Comparison of ENCODE assay signal across 1 cellular context in genomic region chr3:37904614-37905047, GRCh38.
TF ChIP-seq lines count a peak whose summit lies in the region.

No MANE protein-coding gene starts in this region.

TF ChIP-seq in H1, 55 proteins besides CTCF, POLR2A, EP300 and RAD21 (continued from another document):
- TF ChIP-seq FOSL1 (IDR thresholded peaks at IDR 0.05; ENCODE audit: insufficient read depth, low read depth, low read length) (no peak), CHD2 (IDR thresholded peaks at IDR 0.05; ENCODE audit: low read length) (no peak), TBP (IDR thresholded peaks at IDR 0.05; ENCODE audit: low read depth, low read length) (no peak), NRF1 (IDR thresholded peaks at IDR 0.05; ENCODE audit: low read depth, low read length) (no peak), TAF7 (optimal IDR thresholded peaks at IDR 0.05; ENCODE audit: borderline replicate concordance, low read depth, low read length) (no peak)
- TF ChIP-seq, protein P1, sequence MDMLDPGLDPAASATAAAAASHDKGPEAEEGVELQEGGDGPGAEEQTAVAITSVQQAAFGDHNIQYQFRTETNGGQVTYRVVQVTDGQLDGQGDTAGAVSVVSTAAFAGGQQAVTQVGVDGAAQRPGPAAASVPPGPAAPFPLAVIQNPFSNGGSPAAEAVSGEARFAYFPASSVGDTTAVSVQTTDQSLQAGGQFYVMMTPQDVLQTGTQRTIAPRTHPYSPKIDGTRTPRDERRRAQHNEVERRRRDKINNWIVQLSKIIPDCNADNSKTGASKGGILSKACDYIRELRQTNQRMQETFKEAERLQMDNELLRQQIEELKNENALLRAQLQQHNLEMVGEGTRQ (IDR thresholded peaks at IDR 0.05; ENCODE audit: low read length): no peak
TF ChIP-seq in H1: peak in this region for 0.
